In genomic region chr12:48819986-48820385, GRCh38 we compare ENCODE assay signal across 18 cellular contexts. TPM values are rescaled to one million over a fixed set of nuclear protein-coding genes. Genes with fewer than 3 reads are reported as not detected.
DNase-seq lines count a peak whose midpoint lies in the region; ATAC-seq and TF ChIP-seq lines count a peak whose summit lies in the region.
"Had no signal": no experiment of that assay in that cellular context is flagged by ENCODE, and none has a peak within 500 bp of the region (broad histone marks: within the 10 kb centered on the region; RNA-seq: fewer than 3 reads in every experiment).

No MANE protein-coding gene starts in this region.

- no peak for ATAC-seq in CD8-positive, alpha-beta T cell
- ATAC-seq: foreskin keratinocyte, HepG2 had no signal

- H3K9me3 Mint-ChIP-seq in CD8-positive, alpha-beta T cell, result no peaks in the 10 kb centered on the region
- H3K9me3 Mint-ChIP-seq in glutamatergic neuron (ENCODE audit: unreplicated experiment), result peaks cover 11% of the 10 kb centered on the region

- no peaks in the 10 kb centered on the region for H3K36me3 ChIP-seq in CD8-positive, alpha-beta T cell (ENCODE audit: insufficient read depth, low read length)
- H3K36me3 ChIP-seq in osteoblast (ENCODE audit: insufficient read depth, low read length), result peaks cover 1% of the 10 kb centered on the region
- H3K36me3 ChIP-seq: MG63, SJSA1 had no signal

- H3K27me3 Mint-ChIP-seq in CD8-positive, alpha-beta T cell (ENCODE audit: low read depth), result peaks cover 8% of the 10 kb centered on the region
- H3K27me3 Mint-ChIP-seq in glutamatergic neuron (ENCODE audit: unreplicated experiment), result peaks cover 20% of the 10 kb centered on the region

- H2AFZ ChIP-seq in osteoblast (ENCODE audit: low read length), result no peak overlapping the region
- H2AFZ ChIP-seq: PC-9 had no signal

- no peak for DNase-seq in CD8-positive, alpha-beta T cell
- DNase-seq in SK-N-DZ (ENCODE audit: low spot score), result peak; percentile 51
- no peak for DNase-seq in glutamatergic neuron
- DNase-seq in osteoblast (ENCODE audit: insufficient read length, low spot score, missing footprints), result peak; percentile 21
- no peak for DNase-seq in activated CD4-positive, alpha-beta T cell treated with anti-CD3 and anti-CD28 coated beads, Interleukin-2, amount 50 U/mL, for 4 hours
- no peak for DNase-seq in NCI-H524 (lab: John Stamatoyannopoulos, UW)
- DNase-seq in dedifferentiated amniotic fluid mesenchymal stem cell (ENCODE audit: extremely low spot score), result no peak
- DNase-seq: activated CD4-positive, alpha-beta T cell treated with anti-CD3 and anti-CD28 coated beads for 1 hour; activated effector memory CD4-positive, alpha-beta T cell treated with anti-CD3 and anti-CD28 coated beads, Interleukin-2, amount 50 U/mL, for 16 hours; DMS 273 treated with DMSO at 0.1 percent for 48 hours; foreskin keratinocyte; MG63; NCI-H1436 treated with DMSO at 0.1 percent for 48 hours; PC-9; stimulated activated CD4-positive, alpha-beta T cell treated with anti-CD3 and anti-CD28 coated beads, Interleukin-2, amount 100 ng/mL, for 24 hours; stomach had no signal

- CTCF ChIA-PET in CD8-positive, alpha-beta T cell (lab: Charles Lee), result interaction anchor here (1.1 to 1.3 kb wide), 5 partner anchors 12 to 469 kb away, joined by 3 read pairs; no protein-coding TSS in a partner anchor

- H3K27ac Mint-ChIP-seq in CD8-positive, alpha-beta T cell, result no peak overlapping the region
- H3K27ac Mint-ChIP-seq in glutamatergic neuron (ENCODE audit: unreplicated experiment), result no peak overlapping the region

- no peaks in the 10 kb centered on the region for H3K27me3 ChIP-seq in CD8-positive, alpha-beta T cell (ENCODE audit: insufficient read depth, low read length)
- H3K27me3 ChIP-seq in osteoblast (ENCODE audit: insufficient read depth, low read length), result no peaks in the 10 kb centered on the region
- H3K27me3 ChIP-seq: foreskin keratinocyte, MG63, SJSA1 had no signal

- H3K4me2 ChIP-seq in osteoblast (ENCODE audit: insufficient read depth, low read length), result no peak overlapping the region

- H3K27ac ChIP-seq in CD8-positive, alpha-beta T cell (ENCODE audit: low read depth, low read length), result no peak overlapping the region
- H3K27ac ChIP-seq in osteoblast (ENCODE audit: low read depth, low read length), result no peak overlapping the region
- H3K27ac ChIP-seq: foreskin keratinocyte, PC-9, SJSA1 had no signal

- H3K9me3 ChIP-seq in CD8-positive, alpha-beta T cell (ENCODE audit: low read length), result no peaks in the 10 kb centered on the region
- no peaks in the 10 kb centered on the region for H3K9me3 ChIP-seq in osteoblast (ENCODE audit: low read depth, low read length)
- H3K9me3 ChIP-seq: MG63, SJSA1, stomach had no signal

- H3K4me1 ChIP-seq in CD8-positive, alpha-beta T cell (ENCODE audit: insufficient read depth, low read length), result peaks cover 20% of the 10 kb centered on the region
- H3K4me1 ChIP-seq in osteoblast (ENCODE audit: insufficient read depth, low read length), result peaks cover 14% of the 10 kb centered on the region
- H3K4me1 ChIP-seq: foreskin keratinocyte had no signal

- H3K79me2 ChIP-seq in osteoblast (ENCODE audit: insufficient read depth, low read length), result peaks cover 14% of the 10 kb centered on the region

- H3K4me1 Mint-ChIP-seq in CD8-positive, alpha-beta T cell (ENCODE audit: low read depth), result peaks cover 31% of the 10 kb centered on the region
- H3K4me1 Mint-ChIP-seq in glutamatergic neuron (ENCODE audit: low read depth, unreplicated experiment), result peaks cover 20% of the 10 kb centered on the region

- TF ChIP-seq CTCF in CD8-positive, alpha-beta T cell (IDR thresholded peaks at IDR 0.05), result no peak
- TF ChIP-seq CTCF in glutamatergic neuron (IDR thresholded peaks at IDR 0.05; ENCODE audit: partially characterized antibody, unreplicated experiment), result no peak
- no peak for TF ChIP-seq CTCF in osteoblast (IDR thresholded peaks at IDR 0.05; ENCODE audit: extremely low read depth, low read depth, low read length)

- no peak overlapping the region for H3K4me3 ChIP-seq in CD8-positive, alpha-beta T cell (ENCODE audit: low read depth, low read length)
- no peak overlapping the region for H3K4me3 ChIP-seq in osteoblast (ENCODE audit: insufficient read depth, low read length)
- H3K4me3 ChIP-seq: MG63, PC-9, SJSA1, stomach had no signal

- peak overlapping the region; percentile 45 for H3K4me3 Mint-ChIP-seq in CD8-positive, alpha-beta T cell
- H3K4me3 Mint-ChIP-seq in glutamatergic neuron (ENCODE audit: unreplicated experiment), result peak overlapping the region; percentile 93

- H4K20me1 ChIP-seq in osteoblast (ENCODE audit: insufficient read depth, low read length), result peaks cover 23% of the 10 kb centered on the region

- POLR2A ChIA-PET in CD8-positive, alpha-beta T cell (lab: Charles Lee), result interaction anchor here (0.8 kb wide), 1 partner anchor 46 kb away, joined by 3 read pairs; the partner anchor contains the start of gene RND1

- H3K36me3 Mint-ChIP-seq in CD8-positive, alpha-beta T cell, result no peaks in the 10 kb centered on the region
- H3K36me3 Mint-ChIP-seq in glutamatergic neuron (ENCODE audit: unreplicated experiment), result peaks cover 4% of the 10 kb centered on the region

- intact Hi-C loops in CD8-positive, alpha-beta T cell (cut with DNase I, micrococcal nuclease), result loop anchor here in 1 of 2 experiments (2.0 kb wide), 1 partner anchor 33 kb away; the partner anchor contains the start of gene DDX23

RNA-seq across cellular contexts. Expression of gene CACNB3, which starts 1.7 kb away (rescaled TPM):
- 1 to 10 TPM; 3.2 to 4.2 TPM for total RNA-seq in CD8-positive, alpha-beta T cell
- polyA plus RNA-seq in SK-N-DZ (2014; cell fraction: cytosol; rRNA removed), result 30.7 and 39.1 TPM in 2 replicates
- polyA plus RNA-seq in SK-N-DZ (2014; cell fraction: nucleus; rRNA removed), result 86.8 and 111 TPM in 2 replicates
- 155 TPM for total RNA-seq in glutamatergic neuron (ENCODE audit: unreplicated experiment)
- 10.9 and 15.2 TPM in 2 replicates for total RNA-seq in osteoblast

RNA-seq across cellular contexts. Expression of gene ADCY6, which starts 31.1 kb away (rescaled TPM):
- not detected for total RNA-seq in CD8-positive, alpha-beta T cell
- polyA plus RNA-seq in SK-N-DZ (2014; cell fraction: cytosol; rRNA removed), result 22.0 and 26.2 TPM in 2 replicates
- 60.7 and 76.8 TPM in 2 replicates for polyA plus RNA-seq in SK-N-DZ (2014; cell fraction: nucleus; rRNA removed)
- total RNA-seq in glutamatergic neuron (ENCODE audit: unreplicated experiment) (17.4 TPM), osteoblast (30.8 and 33.0 TPM in 2 replicates)

RNA-seq across cellular contexts. Expression of gene DDX23, which starts 32.0 kb away (rescaled TPM):
- total RNA-seq in CD8-positive, alpha-beta T cell, result 10 to 100 TPM; 70.6 to 76.4 TPM
- polyA plus RNA-seq in SK-N-DZ (2014; cell fraction: cytosol; rRNA removed), result 127 and 137 TPM in 2 replicates
- polyA plus RNA-seq in SK-N-DZ (2014; cell fraction: nucleus; rRNA removed), result 264 and 274 TPM in 2 replicates
- total RNA-seq in glutamatergic neuron (ENCODE audit: unreplicated experiment), result 65.7 TPM
- total RNA-seq in osteoblast, result 48.6 and 53.6 TPM in 2 replicates

RNA-seq across cellular contexts. Expression of gene RND1, which starts 45.7 kb away (rescaled TPM):
- total RNA-seq in CD8-positive, alpha-beta T cell, result 10 to 100 TPM; 11.9 to 12.9 TPM
- 0.42 TPM in 1 of 2 replicates, not detected in the other for polyA plus RNA-seq in SK-N-DZ (2014; cell fraction: cytosol; rRNA removed)
- 0.07 TPM in 1 of 2 replicates, not detected in the other for polyA plus RNA-seq in SK-N-DZ (2014; cell fraction: nucleus; rRNA removed)
- total RNA-seq in glutamatergic neuron (ENCODE audit: unreplicated experiment), result 1.8 TPM
- total RNA-seq in osteoblast, result 0.29 and 0.36 TPM in 2 replicates
- total RNA-seq: SJSA1 had no signal

Comparison
In these comparisons a context has a peak if more than half of its experiments do, and no peak if none do; other contexts are left out.
1. DNase-seq: peak in SK-N-DZ (single experiment) and osteoblast (single experiment); none in CD8-positive, alpha-beta T cell (0 of 7), glutamatergic neuron (single experiment), activated CD4-positive, alpha-beta T cell treated with anti-CD3 and anti-CD28 coated beads, Interleukin-2, amount 50 U/mL, for 4 hours (0 of 2), NCI-H524 (0 of 2) and dedifferentiated amniotic fluid mesenchymal stem cell (single experiment).
2. RNA of gene ADCY6, which starts 31.1 kb away (total RNA-seq): 30.8 to 33.0 TPM in osteoblast and 17.4 TPM in glutamatergic neuron (single experiment); not detected in CD8-positive, alpha-beta T cell; every median in the first group is over 10 times any median in the second.